Comparison of ENCODE assay signal across 8 cellular contexts in the genomic region with DNA sequence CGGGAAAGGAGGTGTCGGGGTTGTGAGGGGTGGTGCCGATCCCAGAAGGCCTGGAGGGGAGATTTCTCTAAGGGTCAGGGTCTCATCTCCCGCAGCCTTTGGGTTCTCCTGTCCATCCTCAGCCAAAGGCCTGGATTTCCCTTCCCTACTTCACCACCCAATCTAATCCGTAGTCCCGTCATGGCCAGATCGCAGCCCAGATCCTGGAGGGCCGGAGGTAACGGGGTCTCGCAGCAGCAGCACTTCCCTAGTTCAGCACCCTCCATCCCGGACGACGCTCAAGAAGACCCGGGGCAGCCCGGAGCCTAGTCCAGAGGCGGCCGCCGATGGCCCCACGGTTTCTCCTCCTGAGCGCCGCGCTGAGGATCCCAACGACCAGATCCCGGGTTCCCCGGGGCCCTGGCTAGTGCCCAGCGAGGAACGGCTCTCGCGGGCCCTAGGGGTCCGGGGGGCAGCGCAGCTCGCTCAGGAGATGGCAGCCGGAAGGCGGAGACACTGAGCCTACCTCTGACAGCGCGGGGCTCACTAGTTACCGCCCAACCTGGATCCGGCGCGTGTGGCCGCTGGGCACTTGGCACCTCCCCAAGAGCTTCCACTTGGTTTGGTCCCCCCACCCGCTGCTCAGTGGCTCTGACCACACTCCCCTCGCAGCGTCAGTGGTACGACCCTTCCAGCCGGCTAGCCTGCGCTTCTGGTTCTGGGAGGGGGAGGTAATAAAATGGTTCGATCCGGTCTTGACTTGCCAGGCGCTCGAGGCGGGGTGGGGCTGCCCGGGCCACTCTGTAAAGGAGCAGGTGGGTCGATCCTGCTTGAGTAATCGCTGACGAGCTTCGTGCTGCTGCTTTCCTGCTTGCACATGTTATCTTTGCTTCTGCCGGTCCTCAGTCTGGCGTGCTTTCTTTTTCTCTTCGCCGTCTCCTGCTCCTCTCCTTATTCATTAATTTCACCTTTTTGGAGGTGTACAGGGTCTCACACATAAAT. TPM values are rescaled to one million over a fixed set of nuclear protein-coding genes. Genes with fewer than 3 reads are reported as not detected.
A peak's percentile ranks its signal among the peaks of the same experiment; 100 is the strongest.
DNase-seq lines count a peak whose midpoint lies in the region; ATAC-seq and TF ChIP-seq lines count a peak whose summit lies in the region.

No MANE protein-coding gene starts in this region.

- H3K4me1 Mint-ChIP-seq in nephron progenitor cell: peaks cover 18% of the 10 kb centered on the region

- H3K4me1 ChIP-seq in Panc1 (ENCODE audit: control insufficient read depth, insufficient read depth, low read length): peaks cover 28% of the 10 kb centered on the region
- peaks cover 33% of the 10 kb centered on the region for H3K4me1 ChIP-seq in suprapubic skin

- H3K27ac ChIP-seq in Panc1 (ENCODE audit: low read length): peak overlapping the region; percentile 93
- H3K27ac ChIP-seq in suprapubic skin: peak overlapping the region; percentile 93

- TF ChIP-seq EP300 in suprapubic skin (IDR thresholded peaks at IDR 0.05): no peak

- no peaks in the 10 kb centered on the region for H3K36me3 Mint-ChIP-seq in nephron progenitor cell (ENCODE audit: low read depth)

- peak; percentile 82 for DNase-seq in Panc1 (ENCODE audit: low read depth, low spot score)
- peak; percentile 67 for DNase-seq in activated effector memory CD4-positive, alpha-beta T cell treated with Interleukin-2 at 50 U/mL for 16 hours
- DNase-seq in fibroblast of pulmonary artery (ENCODE audit: low read depth): peak; percentile 76
- peak; percentile 68 for DNase-seq in nephron progenitor cell
- DNase-seq in suprapubic skin (ENCODE audit: low spot score in 2 of 2): peak in 1 of 2 donors; percentile 87
- no peak for DNase-seq in T1000 (lab: John Stamatoyannopoulos, UW)

- in situ Hi-C loops in Panc1 (cut with HindIII; ENCODE audit: low pct_unique_long_range_greater_than_20kb, low sequenced_read_pairs): no loop called here

- H3K9me3 ChIP-seq in Panc1 (ENCODE audit: control insufficient read depth, insufficient read depth, low read depth, low read length) (no peaks in the 10 kb centered on the region), suprapubic skin (no peaks in the 10 kb centered on the region)

- 57% methylated on average over 27 of the region's 61 CpGs for WGBS in suprapubic skin

- no TSS peak for BruUV-seq in Panc1 (replicated peaks; lab: Mats Ljungman, UMichigan)

- POLR2A ChIA-PET in Panc1 (lab: Charles Lee): no interaction called here

- no peak overlapping the region for H3K27ac Mint-ChIP-seq in nephron progenitor cell

- TF ChIP-seq CTCF in GM12874 (IDR thresholded peaks at IDR 0.05; ENCODE audit: insufficient read depth, low read depth, low read length): peak; percentile 25; the same call in 1 of the 2 replicates
- peak; percentile 72 for TF ChIP-seq CTCF in Panc1 (IDR thresholded peaks at IDR 0.05)
- no peak for TF ChIP-seq CTCF in fibroblast of pulmonary artery (IDR thresholded peaks at IDR 0.05; ENCODE audit: low read length, missing control alignments)
- no peak for TF ChIP-seq CTCF in nephron progenitor cell (IDR thresholded peaks at IDR 0.05)
- peak in 1 of 2 donors; percentile 26 for TF ChIP-seq CTCF in suprapubic skin (IDR thresholded peaks at IDR 0.05)

- intact Hi-C loops in Panc1 (cut with micrococcal nuclease; ENCODE audit: unreplicated experiment): no loop called here

- no peaks in the 10 kb centered on the region for H3K27me3 ChIP-seq in Panc1 (ENCODE audit: control insufficient read depth, insufficient read depth, low read length)
- no peaks in the 10 kb centered on the region for H3K27me3 ChIP-seq in suprapubic skin

- H3K4me3 ChIP-seq in Panc1 (ENCODE audit: low read depth in 2 of 2, low read length in 2 of 2) (peak overlapping the region; percentile 38 to 64), fibroblast of pulmonary artery (replicated peaks; ENCODE audit: low read depth, low read length) (peak overlapping the region; percentile 51), suprapubic skin (peak overlapping the region; percentile 49)

- no peak for TF ChIP-seq POLR2A in suprapubic skin (IDR thresholded peaks at IDR 0.05)

- ATAC-seq in HG03457 (IDR thresholded peaks at IDR 0.05; ENCODE audit: unreplicated experiment) (peak; percentile 39), Panc1 (peak; percentile 67)

- H3K27me3 Mint-ChIP-seq in nephron progenitor cell (ENCODE audit: low read depth, poor library complexity): peaks cover 65% of the 10 kb centered on the region

- peak overlapping the region; percentile 77 for H3K4me3 Mint-ChIP-seq in nephron progenitor cell

- peaks cover 63% of the 10 kb centered on the region for H3K9me3 Mint-ChIP-seq in nephron progenitor cell

- H3K36me3 ChIP-seq in Panc1 (ENCODE audit: control insufficient read depth, insufficient read depth, low read length): no peaks in the 10 kb centered on the region
- H3K36me3 ChIP-seq in suprapubic skin: no peaks in the 10 kb centered on the region

- CTCF ChIA-PET in Panc1 (lab: Charles Lee): interaction anchor here (0.6 to 1.5 kb wide), 2 partner anchors 10 to 65 kb away, joined by 3 to 8 read pairs; no protein-coding TSS in a partner anchor

RNA-seq across cellular contexts. Expression of gene MAGIX, which starts 3.6 kb away (rescaled TPM):
- 3.8 TPM for total RNA-seq in Panc1 (2021; ENCODE audit: unreplicated experiment)
- 5.1 TPM for polyA plus RNA-seq in Panc1 (2012; ENCODE audit: insufficient read length)
- 10 to 100 TPM in 2 of 4 donors, 1 to 10 TPM in 2; 4.9 to 14.9 (median 9.0) TPM for total RNA-seq in suprapubic skin

RNA-seq across cellular contexts. Expression of gene PLP2, which starts 5.5 kb away (rescaled TPM):
- total RNA-seq in Panc1 (2021; ENCODE audit: unreplicated experiment) (293 TPM), suprapubic skin (100 to 1,000 TPM; 159 to 250 (median 205) TPM)
- 305 TPM for polyA plus RNA-seq in Panc1 (2012; ENCODE audit: insufficient read length)

RNA-seq across cellular contexts. Expression of gene PRICKLE3, which starts 20.0 kb away (rescaled TPM):
- total RNA-seq in Panc1 (2021; ENCODE audit: unreplicated experiment) (40.1 TPM), suprapubic skin (10 to 100 TPM; 20.8 to 47.9 (median 31.1) TPM)
- polyA plus RNA-seq in Panc1 (2012; ENCODE audit: insufficient read length): 53.3 TPM

RNA-seq across cellular contexts. Expression of gene SYP, which starts 33.8 kb away (rescaled TPM):
- total RNA-seq in Panc1 (2021; ENCODE audit: unreplicated experiment) (12.4 TPM), suprapubic skin (1 to 10 TPM in 2 of 4 donors, under 1 TPM in 1, not detected in 1; 0.30 to 1.6 (median 1.3) TPM)
- 19.9 TPM for polyA plus RNA-seq in Panc1 (2012; ENCODE audit: insufficient read length)

RNA-seq across cellular contexts. Expression of gene GPKOW, which starts 42.7 kb away (rescaled TPM):
- total RNA-seq in Panc1 (2021; ENCODE audit: unreplicated experiment) (28.0 TPM), suprapubic skin (10 to 100 TPM; 27.7 to 31.7 (median 28.9) TPM)
- 38.7 TPM for polyA plus RNA-seq in Panc1 (2012; ENCODE audit: insufficient read length)

Comparison
In these comparisons a context has a peak if more than half of its experiments do, and no peak if none do; other contexts are left out.
1. CTCF ChIP-seq: peak in GM12874 (single experiment) and Panc1 (single experiment); none in fibroblast of pulmonary artery (single experiment) and nephron progenitor cell (single experiment).
2. Peak in every context shown above with its lines, with median percentiles within 50 percentile points of each other: H3K4me3 ChIP-seq.